ENCODE assay signal across 2 cellular contexts in genomic region chr6:147660334-147661311, GRCh38.
TF ChIP-seq lines count a peak whose summit lies in the region.

No MANE protein-coding gene starts in this region.

TF ChIP-seq in HepG2, 621 proteins besides CTCF, POLR2A, EP300 and RAD21 (continued from another document and continues in another):
- TF ChIP-seq THAP9 (CRISPR knock-in tag; IDR thresholded peaks at IDR 0.05; ENCODE audit: borderline replicate concordance) (no peak), SP1 (IDR thresholded peaks at IDR 0.05) (no peak), SP1 (CRISPR knock-in tag; IDR thresholded peaks at IDR 0.05) (no peak), ZNF160 (CRISPR knock-in tag; IDR thresholded peaks at IDR 0.05) (no peak), ZNF232 (CRISPR knock-in tag; IDR thresholded peaks at IDR 0.05; ENCODE audit: borderline replicate concordance) (no peak), AKAP8 (CRISPR knock-in tag; IDR thresholded peaks at IDR 0.05) (no peak), ZNF788 (CRISPR knock-in tag; IDR thresholded peaks at IDR 0.05; ENCODE audit: borderline replicate concordance) (no peak), CBX1 (IDR thresholded peaks at IDR 0.05; ENCODE audit: low read depth) (no peak), DNMT1 (CRISPR knock-in tag; IDR thresholded peaks at IDR 0.05) (no peak), SNAPC5 (CRISPR knock-in tag; IDR thresholded peaks at IDR 0.05; ENCODE audit: borderline replicate concordance) (no peak), SOX6 (IDR thresholded peaks at IDR 0.05) (no peak), SOX6 (CRISPR knock-in tag; IDR thresholded peaks at IDR 0.05) (no peak), PHF8 (CRISPR knock-in tag; IDR thresholded peaks at IDR 0.05) (peak; percentile 58; the same call in 1 of the 2 replicates), ZNF362 (CRISPR knock-in tag; IDR thresholded peaks at IDR 0.05; ENCODE audit: borderline replicate concordance) (no peak), BHLHE40 (IDR thresholded peaks at IDR 0.05; ENCODE audit: low read length) (no peak), NR1H2 (CRISPR knock-in tag; IDR thresholded peaks at IDR 0.05; ENCODE audit: borderline replicate concordance, low read depth) (no peak), IRF9 (CRISPR knock-in tag; IDR thresholded peaks at IDR 0.05; ENCODE audit: borderline replicate concordance) (no peak), ARID5B (CRISPR knock-in tag; IDR thresholded peaks at IDR 0.05) (no peak), PLSCR1 (CRISPR knock-in tag; IDR thresholded peaks at IDR 0.05; ENCODE audit: borderline replicate concordance) (no peak)

TF ChIP-seq in K562, 482 proteins besides CTCF, POLR2A, EP300 and RAD21 (continued from another document and continues in another):
- TF ChIP-seq ZNF449 (CRISPR knock-in tag; IDR thresholded peaks at IDR 0.05) (no peak), SMAD3 (CRISPR knock-in tag; conservative IDR thresholded peaks at IDR 0.05) (no peak), ATF7 (IDR thresholded peaks at IDR 0.05) (peak; percentile 46; the same call in 1 of the 2 replicates), CEBPG (CRISPR knock-in tag; IDR thresholded peaks at IDR 0.05) (no peak), CEBPG (tag; conservative IDR thresholded peaks at IDR 0.05 in 1 of 2, IDR thresholded peaks at IDR 0.05 in 1 of 2) (no peak), MIER1 (IDR thresholded peaks at IDR 0.05; ENCODE audit: low read depth) (no peak), TAF7 (tag; IDR thresholded peaks at IDR 0.05) (peak; percentile 56), NKRF (IDR thresholded peaks at IDR 0.05; ENCODE audit: borderline replicate concordance) (peak; percentile 51; the same call in 1 of the 2 replicates), ETV1 (tag; conservative IDR thresholded peaks at IDR 0.05; ENCODE audit: low read depth) (peak; percentile 26; the same call in 1 of the 2 replicates), ZNF778 (CRISPR knock-in tag; IDR thresholded peaks at IDR 0.05) (no peak), EGR1 (conservative IDR thresholded peaks at IDR 0.05) (peak; percentile 49), BHLHE40 (IDR thresholded peaks at IDR 0.05; ENCODE audit: low read length) (no peak), SP1 (CRISPR knock-in tag; IDR thresholded peaks at IDR 0.05) (no peak), BCL6 (CRISPR knock-in tag; IDR thresholded peaks at IDR 0.05) (no peak), RBM25 (IDR thresholded peaks at IDR 0.05; ENCODE audit: low read depth, low read length, severe bottlenecking) (peak; percentile 91), PKNOX1 (IDR thresholded peaks at IDR 0.05) (no peak), ZNF318 (IDR thresholded peaks at IDR 0.05; ENCODE audit: borderline replicate concordance in 1 of 2, low read depth in 1 of 2) (no peak), NCOA1 (IDR thresholded peaks at IDR 0.05; ENCODE audit: low read depth) (peak; percentile 71; the same call in 1 of the 2 replicates), ZNF280B (CRISPR knock-in tag; IDR thresholded peaks at IDR 0.05) (no peak), PHF8 (IDR thresholded peaks at IDR 0.05; ENCODE audit: borderline replicate concordance, low read length) (peak; percentile 45), SP2 (IDR thresholded peaks at IDR 0.05; ENCODE audit: extremely low read depth, low read depth, low read length, poor library complexity, severe bottlenecking) (no peak), ZNF639 (CRISPR knock-in tag; conservative IDR thresholded peaks at IDR 0.05 in 1 of 2, IDR thresholded peaks at IDR 0.05 in 1 of 2) (no peak), TBP (optimal IDR thresholded peaks at IDR 0.05; ENCODE audit: low read depth, low read length) (peak; percentile 95), DIDO1 (tag; IDR thresholded peaks at IDR 0.05; ENCODE audit: low read depth) (no peak), ELF1 (tag; IDR thresholded peaks at IDR 0.05) (no peak), ZNF785 (CRISPR knock-in tag; IDR thresholded peaks at IDR 0.05) (no peak), NFATC3 (IDR thresholded peaks at IDR 0.05) (no peak), TCF7L2 (IDR thresholded peaks at IDR 0.05; ENCODE audit: low read depth, low read length) (peak; percentile 38; the same call in 1 of the 2 replicates), SMAD4 (CRISPR knock-in tag; conservative IDR thresholded peaks at IDR 0.05) (no peak), SIN3B (IDR thresholded peaks at IDR 0.05; ENCODE audit: low read depth) (peak; percentile 50; the same call in 1 of the 2 replicates), ZNF780A (CRISPR knock-in tag; IDR thresholded peaks at IDR 0.05) (no peak), XRCC4 (IDR thresholded peaks at IDR 0.05; ENCODE audit: extremely low read depth, insufficient read depth, insufficient read length) (no peak), FOXM1 (IDR thresholded peaks at IDR 0.05; ENCODE audit: low read depth) (no peak; the same call in none of the 2 replicates), FOXM1 (CRISPR knock-in tag; IDR thresholded peaks at IDR 0.05; ENCODE audit: low read depth) (no peak), NONO (IDR thresholded peaks at IDR 0.05; ENCODE audit: low read depth in 2 of 2, low read length in 1 of 2) (0 out of 4 replicates have a peak, but pooled peaks of 1 of the 2 experiments have one; percentile 24), SIN3A (IDR thresholded peaks at IDR 0.05; ENCODE audit: borderline replicate concordance in 2 of 2, control insufficient read depth in 1 of 2, low read depth in 2 of 2, low read length in 2 of 2) (peak in 1 of 2 experiments; percentile 17; a peak in 1 of 4 replicates), PURB (CRISPR knock-in tag; IDR thresholded peaks at IDR 0.05; ENCODE audit: low read depth) (no peak), SRSF7 (optimal IDR thresholded peaks at IDR 0.05; ENCODE audit: low read depth, low read length) (no peak), ZNF668 (CRISPR knock-in tag; IDR thresholded peaks at IDR 0.05) (0 out of 2 replicates have a peak, but pooled peaks have one; percentile 48), IRF1 (CRISPR knock-in tag; IDR thresholded peaks at IDR 0.05; ENCODE audit: borderline replicate concordance) (no peak)
